17 cellular contexts compared by ENCODE assay signal in the genomic region with DNA sequence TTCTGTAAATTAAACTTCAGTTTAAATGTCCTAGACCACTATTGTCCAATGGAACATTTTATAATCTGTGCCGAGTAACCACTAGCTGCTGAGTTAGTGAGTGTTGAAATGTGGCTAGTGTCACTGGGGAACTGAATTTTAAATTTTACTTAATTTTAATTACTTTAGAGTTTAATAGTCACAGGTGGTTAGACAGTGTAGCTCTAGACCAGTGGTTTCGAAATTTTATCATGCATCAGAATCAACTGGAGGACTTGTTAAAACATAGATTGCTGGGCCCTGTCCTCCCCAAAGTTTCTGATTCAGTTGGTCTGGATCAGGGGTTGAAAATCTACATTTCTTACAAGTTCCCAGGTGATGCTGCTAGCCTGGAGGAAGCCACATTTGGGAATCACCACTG.
A peak's percentile ranks its signal among the peaks of the same experiment; 100 is the strongest.
DNase-seq lines count a peak whose midpoint lies in the region; ATAC-seq, FAIRE-seq and TF ChIP-seq lines count a peak whose summit lies in the region.
"Had no signal": no experiment of that assay in that cellular context is flagged by ENCODE, and none has a peak within 500 bp of the region (broad histone marks: within the 10 kb centered on the region; RNA-seq: fewer than 3 reads in every experiment).

No MANE protein-coding gene starts in this region.

- no peak for ATAC-seq in PC-3
- ATAC-seq: naive thymus-derived CD8-positive, alpha-beta T cell had no signal

- peaks cover 32% of the 10 kb centered on the region for H3K79me2 ChIP-seq in PC-3 (ENCODE audit: low read length)
- peaks cover 6% of the 10 kb centered on the region for H3K79me2 ChIP-seq in fibroblast of lung (ENCODE audit: control insufficient read depth, insufficient read depth, low read length)

- CTCF ChIA-PET in PC-3 (lab: Charles Lee): interaction anchor here (0.9 kb wide), 1 partner anchor 97 kb away, joined by 3 read pairs; no protein-coding TSS in a partner anchor

- DNase-seq in PC-3 (no peak), fibroblast of lung (ENCODE audit: low read depth in 2 of 2) (no peak), NCI-H2196 treated with DMSO at 0.1 percent for 48 hours (lab: John Stamatoyannopoulos, UW; ENCODE audit: unreplicated experiment) (no peak), DMS53 treated with DMSO at 0.1 percent for 48 hours (lab: John Stamatoyannopoulos, UW; ENCODE audit: unreplicated experiment) (no peak), kidney (no peak)
- DNase-seq: activated CD4-positive, alpha-beta T cell treated with anti-CD3 and anti-CD28 coated beads, Interleukin-2, amount 50 U/mL, for 1 hour; heart right ventricle; naive thymus-derived CD8-positive, alpha-beta T cell; NCI-H526 treated with DMSO at 0.1 percent for 48 hours; OCI-M1; stimulated activated naive CD8-positive, alpha-beta T cell treated with anti-CD3 and anti-CD28 coated beads, Interleukin-15, Interleukin-2, amounts not matched to agents 100 U/mL and 50 U/mL, for 24 hours had no signal

- peak overlapping the region; percentile 15 to 69 (median 65); a peak in 21 of 22 replicates for H3K27ac ChIP-seq in BLaER1 treated with 17β-estradiol and CSF1 and Interleukin-3, amounts not matched to agents 10 nM and 100 nM
- H3K27ac ChIP-seq in PC-3 (ENCODE audit: low read length) (peak overlapping the region; percentile 66), fibroblast of lung (ENCODE audit: insufficient read depth, low read length) (peak overlapping the region; percentile 30), subcutaneous abdominal adipose tissue (ENCODE audit: low read depth, low read length) (peak overlapping the region; percentile 80), kidney (ENCODE audit: low read depth in 2 of 2, low read length in 2 of 2) (no peak overlapping the region)

- no peak overlapping the region for H2AFZ ChIP-seq in PC-3 (ENCODE audit: low read length)
- H2AFZ ChIP-seq in fibroblast of lung (ENCODE audit: low read length): no peak overlapping the region

- intact Hi-C loops in PC-3 (cut with micrococcal nuclease) (loop anchor here (10.0 kb wide), 1 partner anchor 111 kb away; a partner anchor contains a TSS), kidney (cut with DNase I) (no loop called here)

- H3K9me2 ChIP-seq in PC-3 (replicated peaks; ENCODE audit: low read length): no peaks in the 10 kb centered on the region

- H3K4me2 ChIP-seq in BLaER1 treated with 17β-estradiol and CSF1 and Interleukin-3, amounts not matched to agents 10 nM and 100 nM: peak overlapping the region; percentile 62 to 90 (median 74)
- H3K4me2 ChIP-seq in PC-3 (ENCODE audit: low read length): peak overlapping the region; percentile 30; the same call in 1 of the 2 replicates
- no peak overlapping the region for H3K4me2 ChIP-seq in fibroblast of lung (ENCODE audit: extremely low read depth, insufficient read depth, low read length)

- peaks cover 7% of the 10 kb centered on the region for H3F3A ChIP-seq in PC-3 (ENCODE audit: low read length, unreplicated experiment)

- peaks cover 0 to 96% (median 33%) of the 10 kb centered on the region in 11 experiments; a peak in 14 of 22 replicates for H4K20me1 ChIP-seq in BLaER1 treated with 17β-estradiol and CSF1 and Interleukin-3, amounts not matched to agents 10 nM and 100 nM
- H4K20me1 ChIP-seq in PC-3 (ENCODE audit: low read length) (no peaks in the 10 kb centered on the region), fibroblast of lung (ENCODE audit: control insufficient read depth, extremely low read depth, insufficient read depth, low read length) (no peaks in the 10 kb centered on the region)

- H3K4me3 ChIP-seq in BLaER1 treated with 17β-estradiol and CSF1 and Interleukin-3, amounts not matched to agents 10 nM and 100 nM: no peak overlapping the region
- H3K4me3 ChIP-seq in PC-3 (ENCODE audit: low read length): no peak overlapping the region
- no peak overlapping the region for H3K4me3 ChIP-seq in fibroblast of lung (replicated peaks in 1 of 4; ENCODE audit: control extremely low read depth in 1 of 4, insufficient read depth in 1 of 4, low read depth in 3 of 4, low read length in 4 of 4)
- no peak overlapping the region for H3K4me3 ChIP-seq in subcutaneous abdominal adipose tissue (ENCODE audit: low read depth in 1 of 5, low read length in 5 of 5)
- no peak overlapping the region for H3K4me3 ChIP-seq in kidney (ENCODE audit: low read length in 2 of 2)
- H3K4me3 ChIP-seq: esophagus muscularis mucosa, heart right ventricle had no signal

- peaks cover 84 to 99% (median 92%) of the 10 kb centered on the region in 10 experiments for H3K4me1 ChIP-seq in BLaER1 treated with 17β-estradiol and CSF1 and Interleukin-3, amounts not matched to agents 10 nM and 100 nM
- H3K4me1 ChIP-seq in PC-3 (ENCODE audit: insufficient read depth, low read length) (peaks cover 23% of the 10 kb centered on the region), fibroblast of lung (ENCODE audit: control insufficient read depth, extremely low read depth, insufficient read depth, low read length) (peaks cover 7% of the 10 kb centered on the region), subcutaneous abdominal adipose tissue (ENCODE audit: control insufficient read depth in 5 of 5, insufficient read depth in 5 of 5, low read length in 5 of 5) (peaks cover 0 to 53% (median 49%) of the 10 kb centered on the region in 5 donors), kidney (ENCODE audit: control insufficient read depth in 1 of 2, insufficient read depth in 1 of 2, low read depth in 1 of 2, low read length in 2 of 2) (peaks cover 8 to 9% of the 10 kb centered on the region in 2 donors)

- no TSS peak for BruUV-seq in PC-3 (replicated peaks; lab: Mats Ljungman, UMichigan)

- H3K9ac ChIP-seq in BLaER1 treated with 17β-estradiol and CSF1 and Interleukin-3, amounts not matched to agents 10 nM and 100 nM: peak overlapping the region in 8 of 11 experiments; percentile 18 to 48 (median 32); a peak in 9 of 22 replicates
- H3K9ac ChIP-seq in PC-3 (ENCODE audit: low read length): no peak overlapping the region
- H3K9ac ChIP-seq in fibroblast of lung (ENCODE audit: insufficient read depth, low read length): no peak overlapping the region
- peak overlapping the region in 1 of 5 donors; percentile 21 for H3K9ac ChIP-seq in subcutaneous abdominal adipose tissue (ENCODE audit: low read length in 5 of 5)
- H3K9ac ChIP-seq in kidney (ENCODE audit: low read length in 2 of 2): no peak overlapping the region

- no peak for TF ChIP-seq CTCF in PC-3 (conservative IDR thresholded peaks at IDR 0.05; ENCODE audit: low read depth, low read length)
- TF ChIP-seq CTCF in fibroblast of lung (conservative IDR thresholded peaks at IDR 0.05 in 1 of 2, IDR thresholded peaks at IDR 0.05 in 1 of 2; ENCODE audit: low read depth in 1 of 2, low read length in 2 of 2): no peak
- TF ChIP-seq CTCF in kidney (IDR thresholded peaks at IDR 0.05; ENCODE audit: borderline replicate concordance, extremely low read depth, insufficient read depth): no peak

- no peak for FAIRE-seq in kidney (lab: Jason Lieb, UNC)
- FAIRE-seq: bronchial epithelial cell, D721Med, TTC549 had no signal

- H3K9me3 ChIP-seq in BLaER1 treated with 17β-estradiol and CSF1 and Interleukin-3, amounts not matched to agents 10 nM and 100 nM (replicated peaks in 1 of 11): peaks cover 0 to under 1% (median 0%) of the 10 kb centered on the region in 11 experiments; a peak in 2 of 22 replicates
- no peaks in the 10 kb centered on the region for H3K9me3 ChIP-seq in PC-3 (ENCODE audit: low read length)
- no peaks in the 10 kb centered on the region for H3K9me3 ChIP-seq in fibroblast of lung (ENCODE audit: control insufficient read depth, insufficient read depth, low read depth, low read length)
- H3K9me3 ChIP-seq in subcutaneous abdominal adipose tissue (ENCODE audit: control insufficient read depth in 5 of 5, low read length in 5 of 5): no peaks in the 10 kb centered on the region
- no peaks in the 10 kb centered on the region for H3K9me3 ChIP-seq in kidney (ENCODE audit: control insufficient read depth in 1 of 2, low read length in 2 of 2)
- H3K9me3 ChIP-seq: esophagus muscularis mucosa, heart right ventricle had no signal

- H3K36me3 ChIP-seq in BLaER1 treated with 17β-estradiol and CSF1 and Interleukin-3, amounts not matched to agents 10 nM and 100 nM: peaks cover 0 to 36% (median 7%) of the 10 kb centered on the region in 11 experiments; a peak in 18 of 22 replicates
- no peaks in the 10 kb centered on the region for H3K36me3 ChIP-seq in PC-3 (ENCODE audit: low read depth, low read length)
- H3K36me3 ChIP-seq in fibroblast of lung (ENCODE audit: control insufficient read depth, insufficient read depth, low read length): no peaks in the 10 kb centered on the region
- no peaks in the 10 kb centered on the region for H3K36me3 ChIP-seq in subcutaneous abdominal adipose tissue (ENCODE audit: control insufficient read depth in 5 of 5, insufficient read depth in 5 of 5, low read length in 5 of 5)
- no peaks in the 10 kb centered on the region for H3K36me3 ChIP-seq in kidney (ENCODE audit: control insufficient read depth in 1 of 2, insufficient read depth in 2 of 2, low read length in 2 of 2)
- H3K36me3 ChIP-seq: esophagus muscularis mucosa, heart right ventricle had no signal

- POLR2A ChIA-PET in PC-3 (lab: Charles Lee; ENCODE audit: unreplicated experiment): interaction anchor here (0.7 kb wide), 2 partner anchors 20 to 31 kb away, joined by 3 to 4 read pairs; no protein-coding TSS in a partner anchor

- H3K27me3 ChIP-seq in BLaER1 treated with 17β-estradiol and CSF1 and Interleukin-3, amounts not matched to agents 10 nM and 100 nM: no peaks in the 10 kb centered on the region
- H3K27me3 ChIP-seq in PC-3 (ENCODE audit: low read length) (no peaks in the 10 kb centered on the region), fibroblast of lung (ENCODE audit: control insufficient read depth, insufficient read depth, low read length) (no peaks in the 10 kb centered on the region), subcutaneous abdominal adipose tissue (ENCODE audit: control insufficient read depth in 5 of 5, insufficient read depth in 4 of 5, low read length in 5 of 5) (no peaks in the 10 kb centered on the region)
- H3K27me3 ChIP-seq: esophagus muscularis mucosa, heart right ventricle had no signal

Comparison
In these comparisons a context has a peak if more than half of its experiments do, and no peak if none do; other contexts are left out.
1. H3K27ac ChIP-seq: peak in BLaER1 treated with 17β-estradiol and CSF1 and Interleukin-3, amounts not matched to agents 10 nM and 100 nM (11 of 11), PC-3 (single experiment), fibroblast of lung (single experiment) and subcutaneous abdominal adipose tissue (single experiment); none in kidney (0 of 2).
2. H3K9ac ChIP-seq: peak in BLaER1 treated with 17β-estradiol and CSF1 and Interleukin-3, amounts not matched to agents 10 nM and 100 nM (8 of 11); none in PC-3 (single experiment), fibroblast of lung (single experiment) and kidney (0 of 2).